In genomic region chr10:99881371-99881770, GRCh38 we compare ENCODE assay signal across 16 cellular contexts.
DNase-seq lines count a peak whose midpoint lies in the region; ATAC-seq and TF ChIP-seq lines count a peak whose summit lies in the region.
"Had no signal": no experiment of that assay in that cellular context is flagged by ENCODE, and none has a peak within 500 bp of the region (broad histone marks: within the 10 kb centered on the region; RNA-seq: fewer than 3 reads in every experiment).

No MANE protein-coding gene starts in this region.

- no peak overlapping the region for H2AFZ ChIP-seq in DND-41 (ENCODE audit: low read depth, low read length)
- no peak overlapping the region for H2AFZ ChIP-seq in parathyroid adenoma
- no peak overlapping the region for H2AFZ ChIP-seq in smooth muscle cell (ENCODE audit: low read depth)

- H3K4me2 ChIP-seq in DND-41 (ENCODE audit: insufficient read depth, low read length) (no peak overlapping the region), parathyroid adenoma (ENCODE audit: low read length) (no peak overlapping the region), smooth muscle cell (no peak overlapping the region)
- H3K4me2 ChIP-seq: A549 had no signal

- H4K20me1 ChIP-seq in DND-41 (ENCODE audit: insufficient read depth, low read length), result peaks cover 25% of the 10 kb centered on the region
- H4K20me1 ChIP-seq in smooth muscle cell (ENCODE audit: low read depth), result no peaks in the 10 kb centered on the region

- TF ChIP-seq CTCF in DND-41 (IDR thresholded peaks at IDR 0.05; ENCODE audit: borderline replicate concordance, extremely low read depth, low read length, poor library complexity, severe bottlenecking) (no peak), parathyroid adenoma (IDR thresholded peaks at IDR 0.05) (no peak), smooth muscle cell (IDR thresholded peaks at IDR 0.05; ENCODE audit: borderline replicate concordance, insufficient read depth, poor library complexity, severe bottlenecking) (no peak)

- no peaks in the 10 kb centered on the region for H3F3A ChIP-seq in smooth muscle cell (ENCODE audit: low read depth)

- WGBS in smooth muscle cell (ENCODE audit: low lambda C conversion rate), result 97% methylated on average over 5 of the region's 5 CpGs

- H3K27ac ChIP-seq in DND-41 (ENCODE audit: low read length) (no peak overlapping the region), parathyroid adenoma (peak overlapping the region; percentile 70), smooth muscle cell (ENCODE audit: low read depth) (no peak overlapping the region)
- H3K27ac ChIP-seq: 22Rv1, A549, C4-2B had no signal

- H3K4me3 ChIP-seq in DND-41 (ENCODE audit: low read depth in 1 of 2, low read length in 2 of 2), result no peak overlapping the region
- H3K4me3 ChIP-seq in parathyroid adenoma (ENCODE audit: low read depth, low read length), result no peak overlapping the region
- H3K4me3 ChIP-seq in smooth muscle cell, result no peak overlapping the region
- H3K4me3 ChIP-seq: A549, HAP-1 had no signal

- DNase-seq in NCI-H82 (lab: John Stamatoyannopoulos, UW) (peak; percentile 22), NCI-H82 treated with DMSO at 0.1 percent for 48 hours (lab: John Stamatoyannopoulos, UW; ENCODE audit: unreplicated experiment) (no peak), DND-41 (no peak), dermis blood vessel endothelial cell (peak; percentile 49), smooth muscle cell (lab: John Stamatoyannopoulos, UW; ENCODE audit: unreplicated experiment) (no peak)
- DNase-seq: AML-193; Caco-2; CD4-positive, alpha-beta T cell; GDM1 had no signal

- H3K9me3 ChIP-seq in DND-41 (ENCODE audit: insufficient read depth, low read length, severe bottlenecking), result no peaks in the 10 kb centered on the region
- no peaks in the 10 kb centered on the region for H3K9me3 ChIP-seq in parathyroid adenoma (ENCODE audit: control insufficient read depth, low read length)
- no peaks in the 10 kb centered on the region for H3K9me3 ChIP-seq in smooth muscle cell (replicated peaks; ENCODE audit: low read depth)
- H3K9me3 ChIP-seq: A549, Caco-2, HAP-1 had no signal

- H3K9ac ChIP-seq in DND-41 (ENCODE audit: low read depth, low read length), result no peak overlapping the region
- no peak overlapping the region for H3K9ac ChIP-seq in parathyroid adenoma
- H3K9ac ChIP-seq in smooth muscle cell (ENCODE audit: low read depth), result no peak overlapping the region

- no peaks in the 10 kb centered on the region for H3K79me2 ChIP-seq in DND-41 (ENCODE audit: insufficient read depth, low read length)
- H3K79me2 ChIP-seq in parathyroid adenoma, result peaks cover 4% of the 10 kb centered on the region
- no peaks in the 10 kb centered on the region for H3K79me2 ChIP-seq in smooth muscle cell (ENCODE audit: low read depth)

- peaks cover 11% of the 10 kb centered on the region; the same call in 1 of the 2 replicates for H3K36me3 ChIP-seq in DND-41 (ENCODE audit: insufficient read depth, low read length)
- H3K36me3 ChIP-seq in parathyroid adenoma (ENCODE audit: control insufficient read depth, insufficient read depth, low read length), result no peaks in the 10 kb centered on the region
- H3K36me3 ChIP-seq in smooth muscle cell (ENCODE audit: low read depth), result peaks cover 39% of the 10 kb centered on the region

- H3K4me1 ChIP-seq in DND-41 (ENCODE audit: insufficient read depth, low read length) (0 out of 2 replicates have a peak, but pooled peaks cover 4% of the 10 kb centered on the region), parathyroid adenoma (peaks cover 49% of the 10 kb centered on the region), smooth muscle cell (ENCODE audit: low read depth) (no peaks in the 10 kb centered on the region)
- H3K4me1 ChIP-seq: A549, Caco-2, HAP-1 had no signal

- no peaks in the 10 kb centered on the region for H3K27me3 ChIP-seq in DND-41 (ENCODE audit: insufficient read depth, low read length, poor library complexity)
- no peaks in the 10 kb centered on the region for H3K27me3 ChIP-seq in parathyroid adenoma (ENCODE audit: control insufficient read depth, insufficient read depth, low read length)
- H3K27me3 ChIP-seq in smooth muscle cell (ENCODE audit: low read depth), result no peaks in the 10 kb centered on the region

- ATAC-seq in DND-41 (ENCODE audit: insufficient read depth, low read depth) (peak; percentile 48; the same call in 1 of the 3 replicates), GM21786 (IDR thresholded peaks at IDR 0.05; ENCODE audit: unreplicated experiment) (no peak)
- ATAC-seq: A549, HepG2 had no signal

Comparison
In these comparisons a context has a peak if more than half of its experiments do, and no peak if none do; other contexts are left out.
1. DNase-seq: peak in NCI-H82 (single experiment) and dermis blood vessel endothelial cell (single experiment); none in NCI-H82 treated with DMSO at 0.1 percent for 48 hours (single experiment), DND-41 (single experiment) and smooth muscle cell (single experiment).